8 cellular contexts compared by ENCODE assay signal in the genomic region with DNA sequence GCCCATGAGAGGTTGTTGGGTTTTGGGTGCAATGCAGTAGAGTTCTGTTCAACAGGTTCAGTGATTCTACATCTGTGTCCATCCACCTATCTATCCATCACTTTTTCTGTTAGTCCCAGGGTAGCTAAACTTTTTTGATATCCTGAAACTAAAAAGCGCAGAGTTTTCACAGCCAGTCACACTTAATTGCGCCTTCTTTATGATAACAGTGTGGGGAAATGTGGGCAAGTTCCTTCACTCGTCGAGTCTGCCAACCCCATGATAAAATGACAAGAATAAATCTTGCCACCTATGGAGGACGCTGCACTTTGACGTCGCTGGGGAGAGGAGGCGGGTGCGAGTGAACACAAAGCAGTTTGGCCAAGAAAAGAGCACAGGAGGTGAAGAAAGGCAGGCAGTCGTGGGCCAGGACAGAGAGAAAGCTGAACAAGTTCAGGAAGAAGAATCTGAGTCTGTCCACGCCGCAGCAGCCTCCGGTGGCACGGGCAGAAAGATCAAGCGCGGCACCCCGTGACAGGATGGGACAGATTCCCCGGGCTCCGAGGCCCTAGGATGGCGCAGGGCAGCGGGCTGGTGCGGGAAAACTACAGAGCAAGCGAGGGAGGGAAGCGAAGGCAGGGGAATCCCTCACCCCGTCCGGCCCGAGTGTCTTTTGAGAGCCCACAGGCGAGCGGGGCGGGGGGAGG. TPM values are rescaled to one million over a fixed set of nuclear protein-coding genes. Genes with fewer than 3 reads are reported as not detected.
DNase-seq lines count a peak whose midpoint lies in the region; ATAC-seq, FAIRE-seq and TF ChIP-seq lines count a peak whose summit lies in the region.

No MANE protein-coding gene starts in this region.

- peak; percentile 48 for FAIRE-seq in GM19239 (lab: Jason Lieb, UNC)

- H3K4me3 Mint-ChIP-seq in activated naive CD8-positive, alpha-beta T cell treated with anti-CD3 and anti-CD28 coated beads for 36 hours, result peak overlapping the region; percentile 69

- H3K4me3 ChIP-seq in mucosa of rectum (ENCODE audit: low read length in 2 of 2), result peak overlapping the region; percentile 15 to 20
- H3K4me3 ChIP-seq in foreskin fibroblast (ENCODE audit: low read depth in 1 of 2, low read length in 2 of 2), result peak overlapping the region in 1 of 2 donors; percentile 10

- no peaks in the 10 kb centered on the region for H3K36me3 ChIP-seq in mucosa of rectum (ENCODE audit: control insufficient read depth in 2 of 2, insufficient read depth in 2 of 2, low read length in 2 of 2)

- H3K9ac ChIP-seq in mucosa of rectum (ENCODE audit: low read depth in 1 of 2, low read length in 2 of 2), result no peak overlapping the region

- no peak for TF ChIP-seq CTCF in foreskin fibroblast (IDR thresholded peaks at IDR 0.05; ENCODE audit: low read depth, low read length)

- H3K36me3 Mint-ChIP-seq in activated naive CD8-positive, alpha-beta T cell treated with anti-CD3 and anti-CD28 coated beads for 36 hours, result peaks cover 3% of the 10 kb centered on the region

- peaks cover 9% of the 10 kb centered on the region for H3K9me3 Mint-ChIP-seq in activated naive CD8-positive, alpha-beta T cell treated with anti-CD3 and anti-CD28 coated beads for 36 hours

- peaks cover 92% of the 10 kb centered on the region for H3K27me3 Mint-ChIP-seq in activated naive CD8-positive, alpha-beta T cell treated with anti-CD3 and anti-CD28 coated beads for 36 hours

- peak; percentile 39 for ATAC-seq in HG02970 (IDR thresholded peaks at IDR 0.05; ENCODE audit: low FRiP score, unreplicated experiment)

- H3K9me3 ChIP-seq in mucosa of rectum (ENCODE audit: control insufficient read depth in 2 of 2, low read length in 2 of 2), result no peaks in the 10 kb centered on the region

- DNase-seq in GM19239 (ENCODE audit: insufficient read length, low spot score), result no peak
- DNase-seq in activated naive CD8-positive, alpha-beta T cell treated with anti-CD3 and anti-CD28 coated beads for 36 hours, result no peak
- no peak for DNase-seq in activated gamma-delta T cell (lab: John Stamatoyannopoulos, UW)
- DNase-seq in NCI-H2081 (lab: John Stamatoyannopoulos, UW), result no peak
- no peak for DNase-seq in kidney glomerular epithelial cell (lab: John Stamatoyannopoulos, UW)
- DNase-seq in foreskin fibroblast, result no peak

- peaks cover 10% of the 10 kb centered on the region for H3K4me1 Mint-ChIP-seq in activated naive CD8-positive, alpha-beta T cell treated with anti-CD3 and anti-CD28 coated beads for 36 hours

- H3K27ac Mint-ChIP-seq in activated naive CD8-positive, alpha-beta T cell treated with anti-CD3 and anti-CD28 coated beads for 36 hours, result no peak overlapping the region

- H3K27me3 ChIP-seq in mucosa of rectum (ENCODE audit: control insufficient read depth in 2 of 2, insufficient read depth in 2 of 2, low read length in 2 of 2), result peaks cover 55 to 64% of the 10 kb centered on the region in 2 donors

- no peak overlapping the region for H3K27ac ChIP-seq in mucosa of rectum (ENCODE audit: low read depth in 2 of 2, low read length in 2 of 2)

- peaks cover 2 to 3% of the 10 kb centered on the region in 2 donors for H3K4me1 ChIP-seq in mucosa of rectum (ENCODE audit: control insufficient read depth in 2 of 2, insufficient read depth in 2 of 2, low read length in 2 of 2)

RNA-seq across cellular contexts. Expression of a gene that starts 9.2 kb away (rescaled TPM):
- not detected for total RNA-seq in activated naive CD8-positive, alpha-beta T cell treated with anti-CD3 and anti-CD28 coated beads for 36 hours
